Comparison of ENCODE assay signal across 10 cellular contexts in the genomic region with DNA sequence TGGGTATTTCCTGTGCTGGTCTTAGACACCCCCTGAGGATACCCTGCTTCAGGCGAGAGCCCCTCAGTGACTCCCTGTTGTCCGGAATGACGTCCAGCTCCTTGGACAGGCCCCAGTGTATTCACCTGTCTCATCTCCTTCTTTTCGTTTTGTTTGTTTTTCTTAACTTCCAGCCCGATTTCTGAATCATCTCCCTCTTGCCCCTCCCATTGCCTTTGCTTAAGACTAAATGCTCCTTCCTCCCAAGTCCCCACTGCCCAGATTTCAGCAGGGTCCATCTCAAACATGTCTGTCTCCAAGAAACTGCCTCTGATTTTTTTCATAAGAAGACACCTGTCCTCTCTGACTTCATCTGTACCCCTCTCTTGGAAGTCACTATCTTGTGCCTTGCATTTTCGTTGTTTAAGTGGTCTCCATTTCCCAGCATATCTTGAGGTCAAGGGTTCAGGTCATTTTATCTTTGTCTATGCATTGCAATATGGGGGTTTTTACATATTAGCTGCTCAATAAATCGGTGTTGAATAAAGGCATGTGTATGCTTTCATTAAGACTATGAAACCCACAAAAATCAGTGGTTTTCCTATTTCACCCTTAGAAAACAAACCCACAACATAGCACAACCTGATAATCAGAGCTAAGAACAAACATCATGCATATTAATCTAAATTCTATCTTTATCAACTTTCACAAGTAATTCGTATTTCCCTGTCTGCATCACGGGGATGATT. TPM values are rescaled to one million over a fixed set of nuclear protein-coding genes. Genes with fewer than 3 reads are reported as not detected.
DNase-seq lines count a peak whose midpoint lies in the region; ATAC-seq and TF ChIP-seq lines count a peak whose summit lies in the region.
"Had no signal": no experiment of that assay in that cellular context is flagged by ENCODE, and none has a peak within 500 bp of the region (broad histone marks: within the 10 kb centered on the region; RNA-seq: fewer than 3 reads in every experiment).

No MANE protein-coding gene starts in this region.

- 83 to 85% (median 84%) methylated on average over 9 of the region's 9 CpGs for WGBS in heart left ventricle, 4 donors

- intact Hi-C loops in Panc1 (cut with micrococcal nuclease; ENCODE audit: unreplicated experiment) (no loop called here), heart left ventricle (cut with DNase I) (no loop called here)

- POLR2A ChIA-PET in Panc1 (lab: Charles Lee): no interaction called here

- H3K4me3 Mint-ChIP-seq in CD4-positive, CD25-positive, alpha-beta regulatory T cell: peak overlapping the region; percentile 1 to 59 (median 16)

- H3K4me3 ChIP-seq in CD4-positive, CD25-positive, alpha-beta regulatory T cell (ENCODE audit: low read depth, low read length): peak overlapping the region; percentile 42
- H3K4me3 ChIP-seq in Panc1 (ENCODE audit: low read depth in 2 of 2, low read length in 2 of 2) (no peak overlapping the region), heart left ventricle (no peak overlapping the region)

- no peaks in the 10 kb centered on the region for H3K36me3 ChIP-seq in CD4-positive, CD25-positive, alpha-beta regulatory T cell (ENCODE audit: control insufficient read depth, insufficient read depth, low read length)
- H3K36me3 ChIP-seq in Panc1 (ENCODE audit: control insufficient read depth, insufficient read depth, low read length) (no peaks in the 10 kb centered on the region), heart left ventricle (no peaks in the 10 kb centered on the region)

- CTCF ChIA-PET in Panc1 (lab: Charles Lee): no interaction called here

- in situ Hi-C loops in Panc1 (cut with HindIII; ENCODE audit: low pct_unique_long_range_greater_than_20kb, low sequenced_read_pairs): no loop called here

- DNase-seq in CD4-positive, CD25-positive, alpha-beta regulatory T cell: no peak
- DNase-seq in Panc1 (ENCODE audit: low read depth, low spot score) (no peak), heart left ventricle (no peak), UCSD-AML1 (lab: John Stamatoyannopoulos, UW; ENCODE audit: unreplicated experiment) (no peak), AML-193 (lab: John Stamatoyannopoulos, UW) (no peak), activated gamma-delta T cell (lab: John Stamatoyannopoulos, UW) (no peak)
- DNase-seq: activated CD4-positive, CD25-positive, alpha-beta regulatory T cell treated with anti-CD3 and anti-CD28 coated beads, Interleukin-2, amount 50 U/mL, for 72 hours; NCI-H1417 had no signal

- peak in 1 of 2 donors; percentile 14 for ATAC-seq in CD4-positive, CD25-positive, alpha-beta regulatory T cell (ENCODE audit: low read depth in 2 of 2)
- ATAC-seq in GM19395 (IDR thresholded peaks at IDR 0.05; ENCODE audit: unreplicated experiment) (peak; percentile 57), HG02938 (IDR thresholded peaks at IDR 0.05; ENCODE audit: unreplicated experiment) (peak; percentile 44), Panc1 (no peak), heart left ventricle (no peak)

- no peaks in the 10 kb centered on the region for H3K27me3 ChIP-seq in CD4-positive, CD25-positive, alpha-beta regulatory T cell (ENCODE audit: control insufficient read depth, insufficient read depth, low read length)
- H3K27me3 ChIP-seq in Panc1 (ENCODE audit: control insufficient read depth, insufficient read depth, low read length) (no peaks in the 10 kb centered on the region), heart left ventricle (no peaks in the 10 kb centered on the region)

- BruUV-seq in Panc1 (replicated peaks; lab: Mats Ljungman, UMichigan): no TSS peak

- no peak overlapping the region for H3K27ac ChIP-seq in CD4-positive, CD25-positive, alpha-beta regulatory T cell (ENCODE audit: insufficient read depth, low read length, poor library complexity, severe bottlenecking)
- H3K27ac ChIP-seq in Panc1 (ENCODE audit: low read length) (peak overlapping the region; percentile 13; the same call in 1 of the 2 replicates), heart left ventricle (no peak overlapping the region)

- no peak for TF ChIP-seq POLR2A in heart left ventricle (IDR thresholded peaks at IDR 0.05)

- peaks cover 13% of the 10 kb centered on the region for H3K27me3 Mint-ChIP-seq in CD4-positive, CD25-positive, alpha-beta regulatory T cell

- peaks cover 14 to 24% (median 21%) of the 10 kb centered on the region in 4 donors for H3K4me1 Mint-ChIP-seq in CD4-positive, CD25-positive, alpha-beta regulatory T cell

- no peaks in the 10 kb centered on the region for H3K9me3 ChIP-seq in CD4-positive, CD25-positive, alpha-beta regulatory T cell (ENCODE audit: control insufficient read depth in 2 of 2, low read length in 2 of 2)
- H3K9me3 ChIP-seq in Panc1 (ENCODE audit: control insufficient read depth, insufficient read depth, low read depth, low read length) (no peaks in the 10 kb centered on the region), heart left ventricle (no peaks in the 10 kb centered on the region)

- H3K4me1 ChIP-seq in CD4-positive, CD25-positive, alpha-beta regulatory T cell (ENCODE audit: control insufficient read depth, insufficient read depth, low read length, poor library complexity, severe bottlenecking): peaks cover 13% of the 10 kb centered on the region
- H3K4me1 ChIP-seq in Panc1 (ENCODE audit: control insufficient read depth, insufficient read depth, low read length): peaks cover 9% of the 10 kb centered on the region
- no peaks in the 10 kb centered on the region for H3K4me1 ChIP-seq in heart left ventricle

- no peak for TF ChIP-seq CTCF in Panc1 (IDR thresholded peaks at IDR 0.05)
- no peak for TF ChIP-seq CTCF in heart left ventricle (IDR thresholded peaks at IDR 0.05)

- peak overlapping the region; percentile 14 to 74 (median 39) for H3K27ac Mint-ChIP-seq in CD4-positive, CD25-positive, alpha-beta regulatory T cell

- no peaks in the 10 kb centered on the region for H3K9me3 Mint-ChIP-seq in CD4-positive, CD25-positive, alpha-beta regulatory T cell

- H3K36me3 Mint-ChIP-seq in CD4-positive, CD25-positive, alpha-beta regulatory T cell: peaks cover 14% of the 10 kb centered on the region

RNA-seq across cellular contexts. Expression of gene LGALS8, which starts 58.4 kb away (rescaled TPM):
- 183 TPM for total RNA-seq in CD4-positive, CD25-positive, alpha-beta regulatory T cell
- 10 to 100 TPM; 53.3 to 70.7 (median 60.1) TPM for polyA plus RNA-seq in CD4-positive, CD25-positive, alpha-beta regulatory T cell
- total RNA-seq in Panc1 (2021; ENCODE audit: unreplicated experiment) (221 TPM), heart left ventricle (100 to 1,000 TPM in 4 of 9 donors, 10 to 100 TPM in 5; 69.3 to 114 (median 94.8) TPM)
- 242 TPM for polyA plus RNA-seq in Panc1 (2012; ENCODE audit: insufficient read length)
- 10 to 100 TPM; 45.3 to 83.2 TPM for polyA plus RNA-seq in heart left ventricle

Comparison
In these comparisons a context has a peak if more than half of its experiments do, and no peak if none do; other contexts are left out.
1. ATAC-seq: peak in GM19395 (single experiment) and HG02938 (single experiment); none in Panc1 (single experiment) and heart left ventricle (0 of 4).